In the genomic region with DNA sequence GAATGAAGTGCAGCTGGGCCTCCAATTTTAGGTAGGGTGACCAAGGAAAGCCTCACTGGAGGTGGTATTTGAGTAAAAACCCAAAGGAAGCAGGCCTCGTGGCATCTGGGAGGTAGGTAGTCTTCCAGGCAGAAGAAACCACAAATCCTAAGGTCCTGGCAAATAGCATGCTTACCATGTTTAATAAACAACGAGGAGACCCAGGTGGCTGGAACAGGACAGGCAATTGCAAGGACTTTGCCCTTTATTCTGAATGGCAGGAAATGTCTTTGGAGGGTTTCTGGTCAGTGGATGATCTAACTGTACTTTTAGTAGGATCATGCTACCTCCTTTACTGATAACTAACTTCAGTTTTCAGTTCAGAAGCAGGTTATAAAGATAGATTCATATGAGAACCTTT, we compare ENCODE assay signal across 22 cellular contexts. TPM values are rescaled to one million over a fixed set of nuclear protein-coding genes. Genes with fewer than 3 reads are reported as not detected.
DNase-seq lines count a peak whose midpoint lies in the region; ATAC-seq and TF ChIP-seq lines count a peak whose summit lies in the region.
"Had no signal": no experiment of that assay in that cellular context is flagged by ENCODE, and none has a peak within 500 bp of the region (broad histone marks: within the 10 kb centered on the region; RNA-seq: fewer than 3 reads in every experiment).

No MANE protein-coding gene starts in this region.

- WGBS in right lobe of liver (ENCODE audit: insufficient coverage, low coverage, low lambda C conversion rate, missing lambda C conversion rate) = 19% methylated on average over 2 of the region's 2 CpGs

- H3K36me3 Mint-ChIP-seq in central memory CD8-positive, alpha-beta T cell (ENCODE audit: insufficient read depth) = peaks cover 8% of the 10 kb centered on the region
- H3K36me3 Mint-ChIP-seq: naive B cell had no signal

- peak overlapping the region; percentile 22 for H3K27ac Mint-ChIP-seq in central memory CD8-positive, alpha-beta T cell (ENCODE audit: low read depth)
- H3K27ac Mint-ChIP-seq: activated naive CD4-positive, alpha-beta T cell treated with anti-CD3 and anti-CD28 coated beads, Interleukin-2, amount 10 ng/mL, durations not matched to agents 7 days and 5 days; dendritic cell treated with granulocyte-macrophage colony-stimulating factor and Interleukin-4, amounts not matched to agents 40 ng/mL and 50 ng/mL, for 4 days; memory B cell had no signal

- H3K4me3 Mint-ChIP-seq in central memory CD8-positive, alpha-beta T cell = no peak overlapping the region
- H3K4me3 Mint-ChIP-seq: activated naive CD4-positive, alpha-beta T cell treated with anti-CD3 and anti-CD28 coated beads, Interleukin-2, amount 10 ng/mL, durations not matched to agents 7 days and 5 days; dendritic cell treated with granulocyte-macrophage colony-stimulating factor and Interleukin-4, amounts not matched to agents 40 ng/mL and 50 ng/mL, for 4 days; memory B cell; naive B cell; T-helper 17 cell had no signal

- peaks cover 48% of the 10 kb centered on the region for H3K4me1 Mint-ChIP-seq in central memory CD8-positive, alpha-beta T cell

- no peak overlapping the region for H3K9ac ChIP-seq in MM.1S (ENCODE audit: low read length)
- H3K9ac ChIP-seq: parathyroid adenoma had no signal

- H3K79me2 ChIP-seq in MM.1S (ENCODE audit: low read length) = peaks cover 30% of the 10 kb centered on the region
- H3K79me2 ChIP-seq: parathyroid adenoma had no signal

- TF ChIP-seq POLR2A in right lobe of liver (IDR thresholded peaks at IDR 0.05) = peak; percentile 44

- no peak overlapping the region for H2AFZ ChIP-seq in MM.1S (ENCODE audit: low read length)
- H2AFZ ChIP-seq: parathyroid adenoma had no signal

- ATAC-seq in central memory CD8-positive, alpha-beta T cell (replicated peaks; ENCODE audit: extremely low read depth, poor library complexity, severe bottlenecking) = no peak
- ATAC-seq in right lobe of liver = peak; percentile 92 to 94 (median 92)
- ATAC-seq in HG03097 (IDR thresholded peaks at IDR 0.05; ENCODE audit: low FRiP score, unreplicated experiment) = no peak
- ATAC-seq: right cardiac atrium, T-helper 17 cell had no signal

- no peaks in the 10 kb centered on the region for H3K36me3 ChIP-seq in right lobe of liver
- no peaks in the 10 kb centered on the region for H3K36me3 ChIP-seq in MM.1S (replicated peaks; ENCODE audit: insufficient read depth, low read length)
- H3K36me3 ChIP-seq: ascending aorta, Peyer's patch had no signal

- intact Hi-C loops in right lobe of liver (cut with DNase I) = no loop called here

- peaks cover 0 to 22% (median 5%) of the 10 kb centered on the region in 4 donors for H3K4me1 ChIP-seq in right lobe of liver
- no peaks in the 10 kb centered on the region for H3K4me1 ChIP-seq in MM.1S (ENCODE audit: low read length)
- H3K4me1 ChIP-seq: ascending aorta, parathyroid adenoma had no signal

- no peak overlapping the region for H3K4me2 ChIP-seq in MM.1S (ENCODE audit: low read depth, low read length)

- TF ChIP-seq CTCF in right lobe of liver (IDR thresholded peaks at IDR 0.05) (no peak), MM.1S (IDR thresholded peaks at IDR 0.05; ENCODE audit: low read length) (no peak)

- H3K9me3 Mint-ChIP-seq in central memory CD8-positive, alpha-beta T cell = no peaks in the 10 kb centered on the region
- H3K9me3 Mint-ChIP-seq: activated naive CD4-positive, alpha-beta T cell treated with anti-CD3 and anti-CD28 coated beads, Interleukin-2, amount 10 ng/mL, durations not matched to agents 7 days and 5 days; dendritic cell treated with granulocyte-macrophage colony-stimulating factor and Interleukin-4, amounts not matched to agents 40 ng/mL and 50 ng/mL, for 4 days; memory B cell; naive B cell had no signal

- H3K27ac ChIP-seq in right lobe of liver (peak overlapping the region; percentile 42 to 72 (median 62)), MM.1S (ENCODE audit: low read length) (no peak overlapping the region)
- H3K27ac ChIP-seq: ascending aorta, parathyroid adenoma had no signal

- no peaks in the 10 kb centered on the region for H3K9me2 ChIP-seq in MM.1S (replicated peaks; ENCODE audit: insufficient read depth, low read length)

- H3F3A ChIP-seq in MM.1S (ENCODE audit: insufficient read depth, low read length) = no peaks in the 10 kb centered on the region

- in situ Hi-C loops in ACHN (cut with HindIII; ENCODE audit: low pct_ligation_motif_present, low pct_unique_long_range_greater_than_20kb, low sequenced_read_pairs) = no loop called here

- no peaks in the 10 kb centered on the region for H3K27me3 Mint-ChIP-seq in central memory CD8-positive, alpha-beta T cell
- H3K27me3 Mint-ChIP-seq: activated naive CD4-positive, alpha-beta T cell treated with anti-CD3 and anti-CD28 coated beads, Interleukin-2, amount 10 ng/mL, durations not matched to agents 7 days and 5 days; dendritic cell treated with granulocyte-macrophage colony-stimulating factor and Interleukin-4, amounts not matched to agents 40 ng/mL and 50 ng/mL, for 4 days; memory B cell; naive B cell; T-helper 17 cell had no signal

- peak; percentile 22 for DNase-seq in ACHN
- DNase-seq in DMS53 treated with DMSO at 0.1 percent for 48 hours (lab: John Stamatoyannopoulos, UW; ENCODE audit: unreplicated experiment) = peak; percentile 38
- DNase-seq in central memory CD8-positive, alpha-beta T cell (ENCODE audit: low spot score in 2 of 2) = no peak
- DNase-seq in right lobe of liver = no peak
- no peak for DNase-seq in MM.1S
- no peak for DNase-seq in Ammon's horn (ENCODE audit: low spot score)
- DNase-seq: activated CD8-positive, alpha-beta memory T cell treated with anti-CD3 and anti-CD28 coated beads for 24 hours; activated naive CD4-positive, alpha-beta T cell treated with anti-CD3 and anti-CD28 coated beads, Interleukin-2, amount 10 ng/mL, durations not matched to agents 7 days and 5 days; DMS153; kidney glomerular epithelial cell; naive B cell; NCI-H187 treated with DMSO at 0.1 percent for 48 hours; Peyer's patch; right cardiac atrium; stimulated activated CD4-positive, alpha-beta T cell treated with anti-CD3 and anti-CD28 coated beads, Interleukin-4, amount 100 ng/mL, for 4 hours; stimulated activated naive CD4-positive, alpha-beta T cell; T-helper 17 cell had no signal

- H3K4me3 ChIP-seq in right lobe of liver = no peak overlapping the region
- no peak overlapping the region for H3K4me3 ChIP-seq in MM.1S (ENCODE audit: low read length)
- H3K4me3 ChIP-seq: ascending aorta, Peyer's patch had no signal

- H3K9me3 ChIP-seq in right lobe of liver = no peaks in the 10 kb centered on the region
- H3K9me3 ChIP-seq in MM.1S (replicated peaks; ENCODE audit: insufficient read depth, low read length) = no peaks in the 10 kb centered on the region
- H3K9me3 ChIP-seq: ascending aorta, Peyer's patch had no signal

- 0 out of 2 replicates have a peak, but pooled peaks cover 4% of the 10 kb centered on the region for H4K20me1 ChIP-seq in MM.1S (ENCODE audit: insufficient read depth, low read length)

- H3K27me3 ChIP-seq in right lobe of liver (no peaks in the 10 kb centered on the region), MM.1S (replicated peaks; ENCODE audit: insufficient read depth, low read length) (no peaks in the 10 kb centered on the region)
- H3K27me3 ChIP-seq: ascending aorta, Peyer's patch had no signal

RNA-seq across cellular contexts. Expression of gene EPB41, which starts 52.2 kb away (rescaled TPM):
- total RNA-seq in right lobe of liver = 10 to 100 TPM; 35.3 to 58.7 (median 49.2) TPM

Comparison
In these comparisons a context has a peak if more than half of its experiments do, and no peak if none do; other contexts are left out.
1. DNase-seq: peak in ACHN (single experiment) and DMS53 treated with DMSO at 0.1 percent for 48 hours (single experiment); none in central memory CD8-positive, alpha-beta T cell (0 of 2), right lobe of liver (0 of 3), MM.1S (single experiment) and Ammon's horn (single experiment).
2. ATAC-seq: peak in right lobe of liver (4 of 4); none in central memory CD8-positive, alpha-beta T cell (single experiment) and HG03097 (single experiment).